8 cellular contexts compared by ENCODE assay signal in the genomic region with DNA sequence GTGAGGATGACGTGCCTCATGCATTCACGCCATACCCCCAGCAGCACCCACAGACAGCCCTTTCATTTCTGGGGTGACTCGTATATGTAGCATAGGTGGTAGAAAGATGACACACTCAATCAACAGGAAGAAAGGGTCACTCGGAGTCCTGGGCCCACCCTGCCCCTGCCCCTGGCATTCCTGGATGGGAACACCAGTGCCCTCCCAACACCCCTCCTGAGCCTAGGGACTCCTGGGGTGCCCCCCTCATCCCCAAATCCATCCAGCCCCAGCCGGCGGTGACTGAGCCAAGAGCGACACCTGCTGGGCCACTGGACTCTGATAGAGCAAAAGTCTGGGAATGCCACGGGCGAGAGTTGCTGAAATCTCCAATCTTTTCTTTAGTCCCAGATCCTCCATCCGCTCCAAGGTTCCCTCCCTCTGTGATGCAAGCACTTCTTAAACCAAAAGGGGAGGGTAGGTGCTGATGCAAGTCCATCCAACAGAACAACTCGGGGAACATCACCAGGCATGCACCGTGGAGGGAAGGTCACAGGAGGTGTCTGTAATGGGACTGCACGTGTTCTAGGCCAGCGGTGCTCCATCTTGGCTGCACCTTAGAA. TPM values are rescaled to one million over a fixed set of nuclear protein-coding genes. Genes with fewer than 3 reads are reported as not detected.
DNase-seq lines count a peak whose midpoint lies in the region; ATAC-seq and TF ChIP-seq lines count a peak whose summit lies in the region.

No MANE protein-coding gene starts in this region.

- no peaks in the 10 kb centered on the region for H3K27me3 Mint-ChIP-seq in MCF 10A (ENCODE audit: insufficient read depth, unreplicated experiment)

- H3K4me3 Mint-ChIP-seq in MCF 10A (ENCODE audit: unreplicated experiment): no peak overlapping the region

- no TSS peak for BruUV-seq in MCF 10A (replicated peaks; lab: Mats Ljungman, UMichigan)

- DNase-seq in MCF 10A (ENCODE audit: unreplicated experiment) (peak; percentile 30), breast epithelium (ENCODE audit: low spot score in 2 of 2) (no peak), WERI-Rb-1 (peak; percentile 52), epithelial cell of proximal tubule (ENCODE audit: low read depth) (no peak), midbrain (lab: John Stamatoyannopoulos, UW) (peak; percentile 49), vagina (ENCODE audit: extremely low spot score in 2 of 2) (no peak)

- CTCF ChIA-PET in MCF 10A (lab: Yijun Ruan, JAX): interaction anchor here (0.8 to 2.9 kb wide), 4 partner anchors 16 to 176 kb away, joined by 3 to 32 read pairs (median 4); no protein-coding TSS in a partner anchor

- H3K27me3 ChIP-seq in breast epithelium (no peaks in the 10 kb centered on the region), WERI-Rb-1 (ENCODE audit: insufficient read depth, low read depth, severe bottlenecking) (no peaks in the 10 kb centered on the region), vagina (no peaks in the 10 kb centered on the region)

- H3K27ac Mint-ChIP-seq in MCF 10A (ENCODE audit: low read depth, unreplicated experiment): no peak overlapping the region

- no peaks in the 10 kb centered on the region for H3K4me1 ChIP-seq in breast epithelium
- H3K4me1 ChIP-seq in vagina: no peaks in the 10 kb centered on the region

- peaks cover 6% of the 10 kb centered on the region for H3K36me3 Mint-ChIP-seq in MCF 10A (ENCODE audit: insufficient read depth, unreplicated experiment)

- TF ChIP-seq POLR2A in breast epithelium (IDR thresholded peaks at IDR 0.05): no peak
- no peak for TF ChIP-seq POLR2A in vagina (IDR thresholded peaks at IDR 0.05)

- H3K9me3 ChIP-seq in breast epithelium (no peaks in the 10 kb centered on the region), WERI-Rb-1 (ENCODE audit: severe bottlenecking) (no peaks in the 10 kb centered on the region), vagina (no peaks in the 10 kb centered on the region)

- no peaks in the 10 kb centered on the region for H3K36me3 ChIP-seq in breast epithelium
- no peaks in the 10 kb centered on the region for H3K36me3 ChIP-seq in WERI-Rb-1
- H3K36me3 ChIP-seq in vagina: no peaks in the 10 kb centered on the region

- no peaks in the 10 kb centered on the region for H3K9me3 Mint-ChIP-seq in MCF 10A (ENCODE audit: unreplicated experiment)

- POLR2A ChIA-PET in MCF 10A (lab: Yijun Ruan, JAX): interaction anchor here (0.8 kb wide), 1 partner anchor 177 kb away, joined by 3 read pairs; no protein-coding TSS in a partner anchor

- H3K4me3 ChIP-seq in breast epithelium (no peak overlapping the region), WERI-Rb-1 (ENCODE audit: low read depth, low read length) (no peak overlapping the region), epithelial cell of proximal tubule (ENCODE audit: low read depth, low read length) (no peak overlapping the region), vagina (no peak overlapping the region)

- peaks cover 9% of the 10 kb centered on the region for H3K4me1 Mint-ChIP-seq in MCF 10A (ENCODE audit: insufficient read depth, unreplicated experiment)

- ATAC-seq in GM21529 (IDR thresholded peaks at IDR 0.05; ENCODE audit: unreplicated experiment) (no peak), HG02763 (IDR thresholded peaks at IDR 0.05; ENCODE audit: unreplicated experiment) (no peak)

- H3K27ac ChIP-seq in breast epithelium (no peak overlapping the region), WERI-Rb-1 (no peak overlapping the region), vagina (no peak overlapping the region)

- intact Hi-C loops in MCF 10A (cut with micrococcal nuclease): loop anchor here (1.0 kb wide), 1 partner anchor 177 kb away; no protein-coding TSS in a partner anchor
- intact Hi-C loops in breast epithelium (cut with DNase I; ENCODE audit: low total_unique reads): no loop called here
- intact Hi-C loops in vagina (cut with DNase I): loop anchor here (5.0 kb wide), 1 partner anchor 177 kb away; no protein-coding TSS in a partner anchor

- TF ChIP-seq CTCF in MCF 10A (IDR thresholded peaks at IDR 0.05; ENCODE audit: unreplicated experiment) (peak; percentile 49), breast epithelium (IDR thresholded peaks at IDR 0.05) (peak in 1 of 3 donors; percentile 30), WERI-Rb-1 (IDR thresholded peaks at IDR 0.05; ENCODE audit: low read depth, low read length) (peak; percentile 83), epithelial cell of proximal tubule (conservative IDR thresholded peaks at IDR 0.05; ENCODE audit: low read depth, low read length) (peak; percentile 81), vagina (IDR thresholded peaks at IDR 0.05) (peak; percentile 7 to 48 (median 38))

RNA-seq across cellular contexts. Expression of gene ACAN, which starts 31.1 kb away (rescaled TPM):
- total RNA-seq in MCF 10A (2022): not detected in 2 replicates
- total RNA-seq in breast epithelium: under 1 TPM in 1 of 3 donors, not detected in 2; under 0.01 TPM
- total RNA-seq in epithelial cell of proximal tubule: not detected in 2 replicates
- total RNA-seq in vagina: 2.0 TPM

Comparison
In these comparisons a context has a peak if more than half of its experiments do, and no peak if none do; other contexts are left out.
1. DNase-seq: peak in MCF 10A (single experiment), WERI-Rb-1 (single experiment) and midbrain (single experiment); none in breast epithelium (0 of 2), epithelial cell of proximal tubule (single experiment) and vagina (0 of 2).